ENCODE assay signal across 27 cellular contexts in genomic region chr6:156451088-156451487, GRCh38.
"Had no signal": no experiment of that assay in that cellular context is flagged by ENCODE, and none has a peak within 500 bp of the region (broad histone marks: within the 10 kb centered on the region; RNA-seq: fewer than 3 reads in every experiment).

No MANE protein-coding gene starts in this region.

- H3K4me1 ChIP-seq: testis, tibial artery, tibial nerve, upper lobe of right lung, uterus, vagina had no signal

- H3K4me3 ChIP-seq: stomach, suprapubic skin, testis, thoracic aorta, thyroid gland, tibial artery, tibial nerve, transverse colon, upper lobe of left lung, upper lobe of right lung, uterus, vagina had no signal

- DNase-seq: stimulated activated CD4-positive, alpha-beta T cell treated with anti-CD3 and anti-CD28 coated beads, Interleukin-2, amount 100 ng/mL, for 48 hours; stimulated activated CD4-positive, alpha-beta T cell treated with anti-CD3 and anti-CD28 coated beads, Interleukin-4, amount 100 ng/mL, for 1 hour; stimulated activated CD4-positive, alpha-beta T cell treated with anti-CD3 and anti-CD28 coated beads, Interleukin-4, amount 100 ng/mL, for 24 hours; stimulated activated CD4-positive, alpha-beta T cell treated with anti-CD3 and anti-CD28 coated beads, Interleukin-4, amount 100 ng/mL, for 4 hours; stimulated activated CD8-positive, alpha-beta memory T cell treated with anti-CD3 and anti-CD28 coated beads, Interleukin-4, amount 100 ng/mL, for 48 hours; stimulated activated naive B cell treated with anti-CD40 and anti-IgM and Interleukin-4, amounts not matched to agents 10 μg/mL and 1 μg/mL and 100 μg/mL, for 72 hours; stimulated activated naive CD4-positive, alpha-beta T cell; stimulated activated naive CD4-positive, alpha-beta T cell treated with Interleukin-2 at 50 U/mL for 16 hours; stimulated activated naive CD8-positive, alpha-beta T cell treated with anti-CD3 and anti-CD28 coated beads, Interleukin-15, amount 100 ng/mL, for 72 hours; stimulated activated naive CD8-positive, alpha-beta T cell treated with anti-CD3 and anti-CD28 coated beads, Interleukin-15, Interleukin-2, amounts not matched to agents 100 U/mL and 50 U/mL, for 24 hours; stomach; substantia nigra; testis; thyroid gland; tibial artery; transverse colon; trophoblast cell; upper lobe of left lung; upper lobe of right lung; uterus had no signal

- H3K9me3 ChIP-seq: stomach, suprapubic skin, testis, thoracic aorta, thyroid gland, tibial artery, tibial nerve, transverse colon, upper lobe of left lung, upper lobe of right lung, uterus, vagina had no signal

- H3K36me3 ChIP-seq: stomach, suprapubic skin, thoracic aorta, thyroid gland, tibial artery, tibial nerve, transverse colon, upper lobe of left lung, upper lobe of right lung, uterus, vagina had no signal

- H3K27ac ChIP-seq: stomach, suprapubic skin, testis, thoracic aorta, thyroid gland, tibial artery, tibial nerve, transverse colon, upper lobe of left lung, upper lobe of right lung, uterus, vagina had no signal

- H3K27me3 ChIP-seq: stomach, suprapubic skin, testis, thyroid gland, tibial artery, tibial nerve, transverse colon, upper lobe of left lung, upper lobe of right lung, uterus, vagina had no signal

- ATAC-seq: stimulated activated effector memory CD8-positive, alpha-beta T cell treated with anti-CD3 and anti-CD28 coated beads, Interleukin-12 subunit alpha, Interleukin-12 subunit beta, amount 100 ng/mL, for 72 hours; stimulated activated memory B cell treated with anti-CD40 and anti-IgM and Interleukin-4, amounts not matched to agents 10 μg/mL and 1 μg/mL and 100 μg/mL, for 72 hours; stimulated activated naive B cell treated with anti-CD40 and anti-IgM and Interleukin-4, amounts not matched to agents 10 μg/mL and 1 μg/mL and 100 μg/mL, for 72 hours; stimulated activated naive CD8-positive, alpha-beta T cell treated with anti-CD3 and anti-CD28 coated beads, Interleukin-15, amount 100 ng/mL, for 72 hours; stimulated activated naive CD8-positive, alpha-beta T cell treated with anti-CD3 and anti-CD28 coated beads, Interleukin-15, Interleukin-2, amounts not matched to agents 100 U/mL and 50 U/mL, for 24 hours; upper lobe of right lung had no signal

- FAIRE-seq: urothelium cell line had no signal
